Comparison of ENCODE assay signal across 11 cellular contexts in genomic region chrX:427812-428725, GRCh38. TPM values are rescaled to one million over a fixed set of nuclear protein-coding genes. Genes with fewer than 3 reads are reported as not detected.
A peak's percentile ranks its signal among the peaks of the same experiment; 100 is the strongest.
DNase-seq lines count a peak whose midpoint lies in the region; ATAC-seq, FAIRE-seq and TF ChIP-seq lines count a peak whose summit lies in the region.
"Had no signal": no experiment of that assay in that cellular context is flagged by ENCODE, and none has a peak within 500 bp of the region (broad histone marks: within the 10 kb centered on the region; RNA-seq: fewer than 3 reads in every experiment).

No MANE protein-coding gene starts in this region.

- ATAC-seq in HG02884 (IDR thresholded peaks at IDR 0.05; ENCODE audit: unreplicated experiment) (no peak), GM21576 (IDR thresholded peaks at IDR 0.05; ENCODE audit: unreplicated experiment) (no peak)

- peak; percentile 49 for TF ChIP-seq CTCF in D721Med (IDR thresholded peaks at IDR 0.05; ENCODE audit: insufficient read depth, missing control alignments)
- peak; percentile 51 for TF ChIP-seq CTCF in choroid plexus epithelial cell (conservative IDR thresholded peaks at IDR 0.05; ENCODE audit: low read depth, low read length)
- TF ChIP-seq CTCF in parathyroid adenoma (IDR thresholded peaks at IDR 0.05), result no peak

- no peak overlapping the region for H3K9ac ChIP-seq in parathyroid adenoma

- no peak overlapping the region for H3K27ac ChIP-seq in parathyroid adenoma
- H3K27ac ChIP-seq: breast epithelium, transverse colon had no signal

- H3K4me3 ChIP-seq in MG63 (peak overlapping the region; percentile 35), choroid plexus epithelial cell (ENCODE audit: low read depth, low read length) (peak overlapping the region; percentile 26), parathyroid adenoma (ENCODE audit: low read depth, low read length) (no peak overlapping the region)
- H3K4me3 ChIP-seq: transverse colon had no signal

- H3K36me3 ChIP-seq in MG63, result no peaks in the 10 kb centered on the region
- no peaks in the 10 kb centered on the region for H3K36me3 ChIP-seq in parathyroid adenoma (ENCODE audit: control insufficient read depth, insufficient read depth, low read length)
- H3K36me3 ChIP-seq: breast epithelium, transverse colon had no signal

- H3K4me2 ChIP-seq in parathyroid adenoma (ENCODE audit: low read length), result peak overlapping the region; percentile 3

- no peak overlapping the region for H2AFZ ChIP-seq in parathyroid adenoma

- no peaks in the 10 kb centered on the region for H3K79me2 ChIP-seq in parathyroid adenoma

- FAIRE-seq in D721Med (lab: Jason Lieb, UNC), result no peak

- H3K27me3 ChIP-seq in MG63 (no peaks in the 10 kb centered on the region), parathyroid adenoma (ENCODE audit: control insufficient read depth, insufficient read depth, low read length) (no peaks in the 10 kb centered on the region)

- no peaks in the 10 kb centered on the region for H3K4me1 ChIP-seq in parathyroid adenoma
- H3K4me1 ChIP-seq: breast epithelium, transverse colon had no signal

- H3K9me3 ChIP-seq in MG63 (no peaks in the 10 kb centered on the region), parathyroid adenoma (ENCODE audit: control insufficient read depth, low read length) (no peaks in the 10 kb centered on the region)
- H3K9me3 ChIP-seq: transverse colon had no signal

- DNase-seq in D721Med (ENCODE audit: insufficient read length, low spot score) (no peak), MG63 (peak; percentile 39), choroid plexus epithelial cell (ENCODE audit: low read depth) (peak; percentile 41), AG08395 (ENCODE audit: low spot score) (no peak)
- no peak for DNase-seq in activated CD4-positive, CD25-positive, alpha-beta regulatory T cell (lab: John Stamatoyannopoulos, UW)
- DNase-seq: NCI-H510A, transverse colon had no signal

RNA-seq across cellular contexts. Expression of gene PPP2R3B, which starts 41.4 kb away (rescaled TPM):
- 21.5 and 31.7 TPM in 2 replicates for total RNA-seq in MG63 (2014; rRNA removed; shearing (Covaris generic); ENCODE audit: low replicate concordance)

Comparison
In these comparisons a context has a peak if more than half of its experiments do, and no peak if none do; other contexts are left out.
1. DNase-seq: peak in MG63 (single experiment) and choroid plexus epithelial cell (single experiment); none in D721Med (single experiment), activated CD4-positive, CD25-positive, alpha-beta regulatory T cell (0 of 4) and AG08395 (single experiment).